Comparison of ENCODE assay signal across 14 cellular contexts in genomic region chr7:139940866-139941265, GRCh38.
"Had no signal": no experiment of that assay in that cellular context is flagged by ENCODE, and none has a peak within 500 bp of the region (broad histone marks: within the 10 kb centered on the region; RNA-seq: fewer than 3 reads in every experiment).

No MANE protein-coding gene starts in this region.

- ATAC-seq: esophagus mucosa; mucosa of descending colon; naive thymus-derived CD8-positive, alpha-beta T cell; right lobe of liver had no signal

- H3K36me3 ChIP-seq: cardiac muscle cell, prostate gland, right lobe of liver, thoracic aorta had no signal

- DNase-seq: activated CD8-positive, alpha-beta memory T cell treated with anti-CD3 and anti-CD28 coated beads, Interleukin-2, amount 50 U/mL, for 4 hours; foreskin fibroblast; glutamatergic neuron; mucosa of descending colon; naive thymus-derived CD8-positive, alpha-beta T cell; occipital lobe; right lobe of liver; SHP77 treated with DMSO at 0.1 percent for 48 hours had no signal

- H3K4me1 ChIP-seq: prostate gland, right lobe of liver had no signal

- FAIRE-seq: endometrium, TTC549 had no signal

- H3K27ac ChIP-seq: cardiac muscle cell, prostate gland, right lobe of liver, thoracic aorta had no signal

- H3K9me3 ChIP-seq: prostate gland, right lobe of liver, thoracic aorta had no signal

- H3K4me3 ChIP-seq: cardiac muscle cell, mucosa of descending colon, prostate gland, right lobe of liver, thoracic aorta had no signal

- H3K27me3 ChIP-seq: cardiac muscle cell, right lobe of liver had no signal
